ENCODE assay signal across 1 cellular context in the genomic region with DNA sequence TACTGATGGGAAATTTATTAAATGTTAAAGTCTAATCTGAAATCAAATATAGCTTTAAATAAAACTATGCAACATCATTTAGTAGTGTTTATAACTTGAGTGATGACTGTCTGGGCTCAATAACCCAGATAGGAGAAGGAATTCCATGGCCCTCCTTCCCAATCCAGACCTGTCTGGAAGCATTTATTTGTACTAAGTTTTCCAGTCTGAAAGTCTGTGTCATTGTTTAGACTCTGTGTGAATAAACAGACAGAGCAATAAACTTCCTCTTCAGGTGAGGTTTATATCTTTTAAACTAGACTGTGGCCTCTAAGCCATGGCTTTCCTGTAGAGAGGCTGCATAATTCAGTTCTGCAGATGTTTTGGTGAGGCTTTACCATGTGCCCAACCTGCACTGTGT.
TF ChIP-seq lines count a peak whose summit lies in the region.

No MANE protein-coding gene starts in this region.

TF ChIP-seq in HEK293, 187 proteins besides CTCF, POLR2A, EP300 and RAD21 (continued from another document):
- TF ChIP-seq, protein P1, sequence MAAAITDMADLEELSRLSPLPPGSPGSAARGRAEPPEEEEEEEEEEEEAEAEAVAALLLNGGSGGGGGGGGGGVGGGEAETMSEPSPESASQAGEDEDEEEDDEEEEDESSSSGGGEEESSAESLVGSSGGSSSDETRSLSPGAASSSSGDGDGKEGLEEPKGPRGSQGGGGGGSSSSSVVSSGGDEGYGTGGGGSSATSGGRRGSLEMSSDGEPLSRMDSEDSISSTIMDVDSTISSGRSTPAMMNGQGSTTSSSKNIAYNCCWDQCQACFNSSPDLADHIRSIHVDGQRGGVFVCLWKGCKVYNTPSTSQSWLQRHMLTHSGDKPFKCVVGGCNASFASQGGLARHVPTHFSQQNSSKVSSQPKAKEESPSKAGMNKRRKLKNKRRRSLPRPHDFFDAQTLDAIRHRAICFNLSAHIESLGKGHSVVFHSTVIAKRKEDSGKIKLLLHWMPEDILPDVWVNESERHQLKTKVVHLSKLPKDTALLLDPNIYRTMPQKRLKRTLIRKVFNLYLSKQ (tag by site-specific recombination; IDR thresholded peaks at IDR 0.05; ENCODE audit: borderline replicate concordance) = no peak
- TF ChIP-seq ZNF529 (tag by site-specific recombination; IDR thresholded peaks at IDR 0.05; ENCODE audit: insufficient replicate concordance) = no peak
- TF ChIP-seq, protein P2, sequence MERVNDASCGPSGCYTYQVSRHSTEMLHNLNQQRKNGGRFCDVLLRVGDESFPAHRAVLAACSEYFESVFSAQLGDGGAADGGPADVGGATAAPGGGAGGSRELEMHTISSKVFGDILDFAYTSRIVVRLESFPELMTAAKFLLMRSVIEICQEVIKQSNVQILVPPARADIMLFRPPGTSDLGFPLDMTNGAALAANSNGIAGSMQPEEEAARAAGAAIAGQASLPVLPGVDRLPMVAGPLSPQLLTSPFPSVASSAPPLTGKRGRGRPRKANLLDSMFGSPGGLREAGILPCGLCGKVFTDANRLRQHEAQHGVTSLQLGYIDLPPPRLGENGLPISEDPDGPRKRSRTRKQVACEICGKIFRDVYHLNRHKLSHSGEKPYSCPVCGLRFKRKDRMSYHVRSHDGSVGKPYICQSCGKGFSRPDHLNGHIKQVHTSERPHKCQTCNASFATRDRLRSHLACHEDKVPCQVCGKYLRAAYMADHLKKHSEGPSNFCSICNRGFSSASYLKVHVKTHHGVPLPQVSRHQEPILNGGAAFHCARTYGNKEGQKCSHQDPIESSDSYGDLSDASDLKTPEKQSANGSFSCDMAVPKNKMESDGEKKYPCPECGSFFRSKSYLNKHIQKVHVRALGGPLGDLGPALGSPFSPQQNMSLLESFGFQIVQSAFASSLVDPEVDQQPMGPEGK (tag by site-specific recombination; IDR thresholded peaks at IDR 0.05) = no peak
- no peak for TF ChIP-seq ZNF560 (tag by site-specific recombination; IDR thresholded peaks at IDR 0.05; ENCODE audit: borderline replicate concordance)
- TF ChIP-seq ZNF473 (tag by site-specific recombination; IDR thresholded peaks at IDR 0.05) = no peak
- no peak for TF ChIP-seq ZNF37A (tag by site-specific recombination; IDR thresholded peaks at IDR 0.05)
- no peak for TF ChIP-seq ZNF10 (tag by site-specific recombination; IDR thresholded peaks at IDR 0.05)
TF ChIP-seq in HEK293: peak in this region for 2.
